In genomic region chr10:558891-559766, GRCh38 we compare ENCODE assay signal across 27 cellular contexts.
"Had no signal": no experiment of that assay in that cellular context is flagged by ENCODE, and none has a peak within 500 bp of the region (broad histone marks: within the 10 kb centered on the region; RNA-seq: fewer than 3 reads in every experiment).

No MANE protein-coding gene starts in this region.

- H3K9ac ChIP-seq: parathyroid adenoma had no signal

- H3K4me3 ChIP-seq: coronary artery, left lung, mucosa of descending colon, tibial nerve had no signal

- H3K27me3 ChIP-seq: foreskin keratinocyte, left lung, tibial nerve had no signal

- H3K36me3 Mint-ChIP-seq: activated naive CD8-positive, alpha-beta T cell had no signal

- H3K27me3 Mint-ChIP-seq: brain had no signal

- H2AFZ ChIP-seq: parathyroid adenoma had no signal

- H3K4me3 Mint-ChIP-seq: activated B cell treated with CpG ODN at 0.5 μM for 24 hours; activated CD8-positive, alpha-beta T cell treated with anti-CD3 and anti-CD28 coated beads, Interleukin-2, amount 10 ng/mL, durations not matched to agents 7 days and 5 days; activated naive CD8-positive, alpha-beta T cell; activated T-cell treated with anti-CD3 and anti-CD28 coated beads, Interleukin-2, amount 50 U/mL, for 72 hours had no signal

- FAIRE-seq: kidney had no signal

- DNase-seq: activated B cell treated with CpG ODN at 0.5 μM for 24 hours; activated CD4-positive, alpha-beta T cell treated with anti-CD3 and anti-CD28 coated beads for 48 hours; activated CD8-positive, alpha-beta memory T cell treated with anti-CD3 and anti-CD28 coated beads, Interleukin-2, amount 50 U/mL, for 4 hours; activated CD8-positive, alpha-beta T cell treated with anti-CD3 and anti-CD28 coated beads, Interleukin-2, amount 10 ng/mL, durations not matched to agents 7 days and 5 days; activated gamma-delta T cell; activated T-cell treated with anti-CD3 and anti-CD28 coated beads, Interleukin-2, amount 50 U/mL, for 72 hours; amygdala; central memory CD4-positive, alpha-beta T cell; effector CD4-positive, alpha-beta T cell; foreskin keratinocyte; glutamatergic neuron; hypothalamus; kidney; left lung; mammary epithelial cell; mucosa of descending colon; naive thymus-derived CD4-positive, alpha-beta T cell; stimulated activated CD4-positive, alpha-beta T cell treated with anti-CD3 and anti-CD28 coated beads, Interleukin-15, amount 100 ng/mL, for 24 hours; stimulated activated CD4-positive, alpha-beta T cell treated with anti-CD3 and anti-CD28 coated beads, Interleukin-4, amount 100 ng/mL, for 24 hours; stimulated activated naive CD4-positive, alpha-beta T cell treated with Interleukin-2 at 50 U/mL for 16 hours; substantia nigra; T-helper 2 cell had no signal

- H3K36me3 ChIP-seq: left lung, tibial nerve had no signal

- H3K4me1 ChIP-seq: foreskin keratinocyte had no signal

- H3K27ac ChIP-seq: coronary artery, foreskin keratinocyte, left lung, parathyroid adenoma, tibial nerve had no signal

- H3K4me1 Mint-ChIP-seq: activated B cell treated with CpG ODN at 0.5 μM for 24 hours had no signal

- ATAC-seq: activated CD8-positive, alpha-beta T cell treated with anti-CD3 and anti-CD28 coated beads, Interleukin-2, amount 10 ng/mL, durations not matched to agents 7 days and 5 days; activated T-cell treated with anti-CD3 and anti-CD28 coated beads, Interleukin-2, amount 50 U/mL, for 72 hours; foreskin keratinocyte; mucosa of descending colon; naive thymus-derived CD4-positive, alpha-beta T cell had no signal

- H3K27ac Mint-ChIP-seq: activated B cell treated with CpG ODN at 0.5 μM for 24 hours; activated CD8-positive, alpha-beta T cell treated with anti-CD3 and anti-CD28 coated beads, Interleukin-2, amount 10 ng/mL, durations not matched to agents 7 days and 5 days; activated naive CD8-positive, alpha-beta T cell; activated T-cell treated with anti-CD3 and anti-CD28 coated beads, Interleukin-2, amount 50 U/mL, for 72 hours had no signal

- H3K9me3 Mint-ChIP-seq: activated T-cell treated with anti-CD3 and anti-CD28 coated beads, Interleukin-2, amount 50 U/mL, for 72 hours had no signal
